ENCODE assay signal across 24 cellular contexts in genomic region chr6:132643547-132643946, GRCh38.
DNase-seq lines count a peak whose midpoint lies in the region; ATAC-seq and TF ChIP-seq lines count a peak whose summit lies in the region.
"Had no signal": no experiment of that assay in that cellular context is flagged by ENCODE, and none has a peak within 500 bp of the region (broad histone marks: within the 10 kb centered on the region; RNA-seq: fewer than 3 reads in every experiment).

No MANE protein-coding gene starts in this region.

- no peak for TF ChIP-seq CTCF in GM12865 (IDR thresholded peaks at IDR 0.05; ENCODE audit: insufficient read depth, low read depth, low read length, missing control alignments)

- ATAC-seq in GM19395 (IDR thresholded peaks at IDR 0.05; ENCODE audit: unreplicated experiment) (peak; percentile 44), HG03565 (IDR thresholded peaks at IDR 0.05; ENCODE audit: unreplicated experiment) (peak; percentile 28), GM21717 (IDR thresholded peaks at IDR 0.05; ENCODE audit: unreplicated experiment) (no peak)
- ATAC-seq: natural killer cell treated with Interleukin-12 subunit alpha and Interleukin-12 subunit beta and Interleukin-15 and Interleukin-18, amount 100 ng/mL, for 72 hours; stimulated activated effector memory CD8-positive, alpha-beta T cell treated with anti-CD3 and anti-CD28 coated beads, Interleukin-12 subunit alpha, Interleukin-12 subunit beta, amount 100 ng/mL, for 72 hours had no signal

- no peak overlapping the region for H3K4me3 ChIP-seq in GM12865 (ENCODE audit: low read depth, low read length)
- H3K4me3 ChIP-seq: smooth muscle cell, suprapubic skin, vagina had no signal

- DNase-seq in GM12865 (ENCODE audit: low read depth): peak; percentile 11
- peak; percentile 78 for DNase-seq in NCI-H69 (lab: John Stamatoyannopoulos, UW)
- no peak for DNase-seq in stimulated activated CD8-positive, alpha-beta memory T cell treated with anti-CD3 and anti-CD28 coated beads, Interleukin-4, amount 100 ng/mL, for 48 hours
- DNase-seq in cerebellar nuclear complex (lab: John Stamatoyannopoulos, UW): no peak
- DNase-seq in DMS114 treated with DMSO at 0.1 percent for 48 hours (lab: John Stamatoyannopoulos, UW; ENCODE audit: unreplicated experiment): no peak
- DNase-seq: activated CD4-positive, alpha-beta T cell treated with anti-CD3 and anti-CD28 coated beads, Interleukin-2, amount 50 U/mL, for 4 hours; activated CD4-positive, CD25-positive, alpha-beta regulatory T cell; activated CD8-positive, alpha-beta memory T cell treated with anti-CD3 and anti-CD28 coated beads, Interleukin-2, amount 50 U/mL, for 4 hours; central memory CD4-positive, alpha-beta T cell; DND-41; H7; islet precursor cell; NCI-H82; retina; SHP77 treated with DMSO at 0.1 percent for 48 hours; SW 1271 had no signal

Comparison
In these comparisons a context has a peak if more than half of its experiments do, and no peak if none do; other contexts are left out.
1. DNase-seq: peak in GM12865 (single experiment) and NCI-H69 (single experiment); none in stimulated activated CD8-positive, alpha-beta memory T cell treated with anti-CD3 and anti-CD28 coated beads, Interleukin-4, amount 100 ng/mL, for 48 hours (single experiment), cerebellar nuclear complex (0 of 2) and DMS114 treated with DMSO at 0.1 percent for 48 hours (single experiment).